16 cellular contexts compared by ENCODE assay signal in genomic region chr4:184598753-184599491, GRCh38. TPM values are rescaled to one million over a fixed set of nuclear protein-coding genes. Genes with fewer than 3 reads are reported as not detected.
DNase-seq lines count a peak whose midpoint lies in the region; ATAC-seq and TF ChIP-seq lines count a peak whose summit lies in the region.
"Had no signal": no experiment of that assay in that cellular context is flagged by ENCODE, and none has a peak within 500 bp of the region (broad histone marks: within the 10 kb centered on the region; RNA-seq: fewer than 3 reads in every experiment).

No MANE protein-coding gene starts in this region.

- no peak overlapping the region for H3K9ac ChIP-seq in GM23248

- H3K4me1 ChIP-seq in GM23248 (ENCODE audit: insufficient read depth) (no peaks in the 10 kb centered on the region; the same call in 1 of the 2 replicates), foreskin keratinocyte (no peaks in the 10 kb centered on the region)
- H3K4me1 ChIP-seq: uterus had no signal

- 0 out of 2 replicates have a peak overlapping the region, but pooled peaks have one; percentile 5 for H2AFZ ChIP-seq in GM23248

- no peaks in the 10 kb centered on the region for H3K27me3 ChIP-seq in GM23248 (replicated peaks; ENCODE audit: insufficient read depth)
- H3K27me3 ChIP-seq in foreskin keratinocyte: peaks cover 5% of the 10 kb centered on the region
- H3K27me3 ChIP-seq: uterus had no signal

- no peak for ATAC-seq in GM21390 (IDR thresholded peaks at IDR 0.05; ENCODE audit: unreplicated experiment)
- no peak for ATAC-seq in foreskin keratinocyte
- ATAC-seq: left lobe of liver; naive thymus-derived CD4-positive, alpha-beta T cell had no signal

- peak; percentile 19 for DNase-seq in A172 (ENCODE audit: low spot score)
- peak; percentile 38 for DNase-seq in GM23248
- peak; percentile 70 to 93 for DNase-seq in cardiac fibroblast (ENCODE audit: low read depth in 2 of 2)
- DNase-seq in myocyte (ENCODE audit: low read depth): peak; percentile 48
- DNase-seq in RPMI8226: no peak
- DNase-seq in GDM1 (lab: John Stamatoyannopoulos, UW): no peak
- DNase-seq in foreskin keratinocyte: no peak
- DNase-seq: amygdala; KBM-7; naive thymus-derived CD4-positive, alpha-beta T cell; NCI-H1092 treated with DMSO at 0.1 percent for 48 hours; NCI-H2107; NCI-H69; uterus had no signal

- in situ Hi-C loops in GM23248 (cut with MboI): no loop called here

- no peaks in the 10 kb centered on the region for H3K36me3 ChIP-seq in GM23248 (ENCODE audit: low read depth)
- H3K36me3 ChIP-seq: uterus had no signal

- H3K4me3 ChIP-seq in GM23248 (no peak overlapping the region), cardiac fibroblast (replicated peaks in 1 of 2; ENCODE audit: low read depth in 2 of 2, low read length in 2 of 2) (no peak overlapping the region)
- H3K4me3 ChIP-seq: uterus had no signal

- H3K4me2 ChIP-seq in GM23248 (ENCODE audit: unreplicated experiment): peak overlapping the region; percentile 21

- H3K27ac ChIP-seq in GM23248: no peak overlapping the region
- H3K27ac ChIP-seq in foreskin keratinocyte: no peak overlapping the region
- H3K27ac ChIP-seq: uterus had no signal

- no peaks in the 10 kb centered on the region for H3K9me2 ChIP-seq in GM23248 (ENCODE audit: insufficient read depth)

- H3K79me2 ChIP-seq in GM23248 (ENCODE audit: insufficient read depth): no peaks in the 10 kb centered on the region

- H3F3A ChIP-seq in GM23248 (ENCODE audit: insufficient read depth): peaks cover 8% of the 10 kb centered on the region; the same call in 1 of the 2 replicates

- no peaks in the 10 kb centered on the region for H3K9me3 ChIP-seq in GM23248 (ENCODE audit: low read depth)
- H3K9me3 ChIP-seq: uterus had no signal

- no peaks in the 10 kb centered on the region for H4K20me1 ChIP-seq in GM23248 (ENCODE audit: insufficient read depth)

- no peak for TF ChIP-seq CTCF in cardiac fibroblast (IDR thresholded peaks at IDR 0.05; ENCODE audit: low read depth, low read length)
- no peak for TF ChIP-seq CTCF in foreskin keratinocyte (conservative IDR thresholded peaks at IDR 0.05)

- WGBS in GM23248 (ENCODE audit: low coverage in 1 of 2, low lambda C conversion rate in 2 of 2, missing lambda C conversion rate in 2 of 2), 2 experiments: 55 to 60% methylated on average over 12 of the region's 12 CpGs

RNA-seq across cellular contexts. Expression of gene CASP3, which starts 50.3 kb away (rescaled TPM):
- total RNA-seq in A172 (2014; rRNA removed; shearing (Covaris generic)): 57.5 and 57.9 TPM in 2 replicates
- 45.8 and 50.7 TPM in 2 replicates for total RNA-seq in GM23248 (2014; rRNA removed; shearing (Covaris generic))
- polyA plus RNA-seq in GM23248 (2016; fragmentation: Nextera tagmentation; extraction: Ambion mirVana) (53.2 and 53.4 TPM in 2 replicates), foreskin keratinocyte (20.8 and 23.2 TPM in 2 replicates)
- total RNA-seq in myocyte (106 and 122 TPM in 2 replicates), foreskin keratinocyte (36.4 and 38.0 TPM in 2 replicates)
- polyA plus RNA-seq in myocyte (2012): 39.5 TPM

RNA-seq across cellular contexts. Expression of gene PRIMPOL, which starts 50.6 kb away (rescaled TPM):
- total RNA-seq in A172 (2014; rRNA removed; shearing (Covaris generic)): 22.5 and 28.4 TPM in 2 replicates
- 16.0 and 19.7 TPM in 2 replicates for total RNA-seq in GM23248 (2014; rRNA removed; shearing (Covaris generic))
- polyA plus RNA-seq in GM23248 (2016; fragmentation: Nextera tagmentation; extraction: Ambion mirVana) (14.2 and 15.0 TPM in 2 replicates), foreskin keratinocyte (13.2 and 15.3 TPM in 2 replicates)
- total RNA-seq in myocyte (17.6 and 22.5 TPM in 2 replicates), foreskin keratinocyte (15.9 and 16.9 TPM in 2 replicates)
- 7.6 TPM for polyA plus RNA-seq in myocyte (2012)

Comparison
In these comparisons a context has a peak if more than half of its experiments do, and no peak if none do; other contexts are left out.
1. DNase-seq: peak in A172 (single experiment), GM23248 (single experiment), cardiac fibroblast (2 of 2) and myocyte (single experiment); none in RPMI8226 (single experiment), GDM1 (single experiment) and foreskin keratinocyte (0 of 2).